In the genomic region with DNA sequence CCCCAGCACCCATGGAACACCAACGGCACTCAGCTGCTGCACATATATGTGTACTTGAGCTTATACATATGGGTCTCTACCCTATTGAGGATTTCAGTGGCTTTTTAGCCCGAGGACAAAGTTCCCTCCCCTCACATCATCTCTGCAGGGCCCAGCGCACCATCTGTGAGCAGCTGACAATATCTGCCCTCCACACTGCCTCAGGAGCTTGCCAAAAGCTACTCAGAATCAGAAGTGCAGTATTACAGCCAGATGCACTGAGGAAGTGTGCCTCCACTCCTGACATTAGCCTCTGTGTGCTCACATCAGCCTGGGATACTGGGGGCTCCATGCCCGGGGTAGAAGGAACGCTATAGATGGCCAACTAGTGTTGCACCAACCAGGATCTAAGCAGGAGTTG, we compare ENCODE assay signal across 24 cellular contexts.
"Had no signal": no experiment of that assay in that cellular context is flagged by ENCODE, and none has a peak within 500 bp of the region (broad histone marks: within the 10 kb centered on the region; RNA-seq: fewer than 3 reads in every experiment).

No MANE protein-coding gene starts in this region.

- H3K27me3 ChIP-seq: MG63, SJSA1 had no signal

- ATAC-seq: HepG2, Panc1, PC-3 had no signal

- DNase-seq: IMR-90; Karpas-422; KG1; MG63; NCI-H1092; NCI-H1105 treated with DMSO at 0.1 percent for 48 hours; NCI-H1417 treated with DMSO at 0.1 percent for 48 hours; NCI-H146; NCI-H1694 treated with DMSO at 0.1 percent for 48 hours; NCI-H1930; NCI-H2081; NCI-H2107; NCI-H2227 treated with DMSO at 0.1 percent for 48 hours; NCI-H524; NCI-H526 treated with DMSO at 0.1 percent for 48 hours; NCI-H748 treated with DMSO at 0.1 percent for 48 hours; NK-92 treated with Interleukin-12 subunit alpha and Interleukin-12 subunit beta, amount 100 ng/mL, for 24 hours; PC-3; SIG-M5 had no signal

- H3K4me3 ChIP-seq: MG63, SJSA1, SK-N-MC had no signal

- H3K27ac ChIP-seq: RWPE1, SJSA1, SK-N-MC had no signal

- H3K9me3 ChIP-seq: MG63 had no signal

- H3K36me3 ChIP-seq: MG63, SJSA1 had no signal
